In genomic region chr1:118209648-118210047, GRCh38 we compare ENCODE assay signal across 21 cellular contexts. TPM values are rescaled to one million over a fixed set of nuclear protein-coding genes. Genes with fewer than 3 reads are reported as not detected.
"Had no signal": no experiment of that assay in that cellular context is flagged by ENCODE, and none has a peak within 500 bp of the region (broad histone marks: within the 10 kb centered on the region; RNA-seq: fewer than 3 reads in every experiment).

No MANE protein-coding gene starts in this region.

- ATAC-seq: activated CD8-positive, alpha-beta memory T cell treated with anti-CD3 and anti-CD28 coated beads, Interleukin-2, amount 10 ng/mL, durations not matched to agents 7 days and 5 days; activated T-helper 17 cell treated with anti-CD3 and anti-CD28 coated beads, Interleukin-2, amount 50 U/mL, for 72 hours; gastroesophageal sphincter; heart left ventricle; left lung; psoas muscle; right cardiac atrium; stimulated activated naive CD8-positive, alpha-beta T cell treated with anti-CD3 and anti-CD28 coated beads, Interleukin-15, amount 100 ng/mL, for 72 hours had no signal

- H3K4me3 Mint-ChIP-seq: activated B cell treated with CpG ODN at 0.5 μM for 24 hours; activated CD4-positive, alpha-beta memory T cell treated with anti-CD3 and anti-CD28 coated beads for 36 hours; activated CD8-positive, alpha-beta memory T cell treated with anti-CD3 and anti-CD28 coated beads, Interleukin-2, amount 10 ng/mL, durations not matched to agents 7 days and 5 days; activated naive CD8-positive, alpha-beta T cell treated with anti-CD3 and anti-CD28 coated beads, Interleukin-2, amount 10 ng/mL, durations not matched to agents 7 days and 5 days; activated T-helper 17 cell treated with anti-CD3 and anti-CD28 coated beads, Interleukin-2, amount 50 U/mL, for 72 hours; memory B cell; naive B cell; neural progenitor cell; stimulated activated naive CD8-positive, alpha-beta T cell treated with anti-CD3 and anti-CD28 coated beads, Interleukin-15, amount 100 ng/mL, for 72 hours; T-helper 2 cell treated with Interferon-gamma antibody and Interleukin-4, amounts not matched to agents 5 μg/mL and 100 μg/mL, for 36 hours had no signal

- H3K27me3 Mint-ChIP-seq: activated B cell treated with CpG ODN at 0.5 μM for 24 hours; activated CD4-positive, alpha-beta memory T cell treated with anti-CD3 and anti-CD28 coated beads for 36 hours; activated CD8-positive, alpha-beta memory T cell treated with anti-CD3 and anti-CD28 coated beads, Interleukin-2, amount 10 ng/mL, durations not matched to agents 7 days and 5 days; activated naive CD8-positive, alpha-beta T cell treated with anti-CD3 and anti-CD28 coated beads, Interleukin-2, amount 10 ng/mL, durations not matched to agents 7 days and 5 days; activated T-helper 17 cell treated with anti-CD3 and anti-CD28 coated beads, Interleukin-2, amount 50 U/mL, for 72 hours; naive B cell; stimulated activated naive CD8-positive, alpha-beta T cell treated with anti-CD3 and anti-CD28 coated beads, Interleukin-15, amount 100 ng/mL, for 72 hours had no signal

- H3K27ac ChIP-seq: dorsolateral prefrontal cortex, gastroesophageal sphincter, heart left ventricle, left lung, neural progenitor cell, psoas muscle had no signal

- H3K36me3 ChIP-seq: gastroesophageal sphincter, heart left ventricle, left lung, neural progenitor cell, suprapubic skin had no signal

- H3K4me1 ChIP-seq: gastroesophageal sphincter, heart left ventricle, left lung, neural progenitor cell had no signal

- H3K27ac Mint-ChIP-seq: activated B cell treated with CpG ODN at 0.5 μM for 24 hours; activated CD4-positive, alpha-beta memory T cell treated with anti-CD3 and anti-CD28 coated beads for 36 hours; activated CD8-positive, alpha-beta memory T cell treated with anti-CD3 and anti-CD28 coated beads, Interleukin-2, amount 10 ng/mL, durations not matched to agents 7 days and 5 days; activated naive CD8-positive, alpha-beta T cell treated with anti-CD3 and anti-CD28 coated beads, Interleukin-2, amount 10 ng/mL, durations not matched to agents 7 days and 5 days; activated T-helper 17 cell treated with anti-CD3 and anti-CD28 coated beads, Interleukin-2, amount 50 U/mL, for 72 hours; memory B cell; naive B cell; neural progenitor cell; T-helper 2 cell treated with Interferon-gamma antibody and Interleukin-4, amounts not matched to agents 5 μg/mL and 100 μg/mL, for 36 hours had no signal

- H3K9me3 Mint-ChIP-seq: activated B cell treated with CpG ODN at 0.5 μM for 24 hours; activated CD4-positive, alpha-beta memory T cell treated with anti-CD3 and anti-CD28 coated beads for 36 hours; activated T-helper 17 cell treated with anti-CD3 and anti-CD28 coated beads, Interleukin-2, amount 50 U/mL, for 72 hours; neural progenitor cell; T-helper 2 cell treated with Interferon-gamma antibody and Interleukin-4, amounts not matched to agents 5 μg/mL and 100 μg/mL, for 36 hours had no signal

- H3K4me3 ChIP-seq: dorsolateral prefrontal cortex, gastroesophageal sphincter, heart left ventricle, left lung, neural progenitor cell, psoas muscle, suprapubic skin had no signal

- H3K36me3 Mint-ChIP-seq: activated CD4-positive, alpha-beta memory T cell treated with anti-CD3 and anti-CD28 coated beads for 36 hours; activated CD8-positive, alpha-beta memory T cell treated with anti-CD3 and anti-CD28 coated beads, Interleukin-2, amount 10 ng/mL, durations not matched to agents 7 days and 5 days; activated naive CD8-positive, alpha-beta T cell treated with anti-CD3 and anti-CD28 coated beads, Interleukin-2, amount 10 ng/mL, durations not matched to agents 7 days and 5 days; memory B cell; naive B cell; neural progenitor cell had no signal

- DNase-seq: activated B cell treated with CpG ODN at 0.5 μM for 24 hours; activated CD4-positive, alpha-beta memory T cell treated with anti-CD3 and anti-CD28 coated beads for 36 hours; activated CD4-positive, alpha-beta T cell treated with anti-CD3 and anti-CD28 coated beads for 4 hours; activated CD8-positive, alpha-beta memory T cell treated with anti-CD3 and anti-CD28 coated beads, Interleukin-2, amount 10 ng/mL, durations not matched to agents 7 days and 5 days; activated naive CD4-positive, alpha-beta T cell; activated naive CD8-positive, alpha-beta T cell treated with anti-CD3 and anti-CD28 coated beads, Interleukin-2, amount 10 ng/mL, durations not matched to agents 7 days and 5 days; amygdala; caudate nucleus; dorsolateral prefrontal cortex; heart left ventricle; left lung; naive B cell; psoas muscle; right cardiac atrium; stimulated activated naive CD8-positive, alpha-beta T cell treated with anti-CD3 and anti-CD28 coated beads, Interleukin-15, amount 100 ng/mL, for 72 hours had no signal

- H3K27me3 ChIP-seq: gastroesophageal sphincter, heart left ventricle, left lung, neural progenitor cell, suprapubic skin had no signal

- H3K4me1 Mint-ChIP-seq: activated B cell treated with CpG ODN at 0.5 μM for 24 hours; activated CD8-positive, alpha-beta memory T cell treated with anti-CD3 and anti-CD28 coated beads, Interleukin-2, amount 10 ng/mL, durations not matched to agents 7 days and 5 days; activated naive CD8-positive, alpha-beta T cell treated with anti-CD3 and anti-CD28 coated beads, Interleukin-2, amount 10 ng/mL, durations not matched to agents 7 days and 5 days; activated T-helper 17 cell treated with anti-CD3 and anti-CD28 coated beads, Interleukin-2, amount 50 U/mL, for 72 hours; memory B cell; naive B cell; neural progenitor cell; stimulated activated naive CD8-positive, alpha-beta T cell treated with anti-CD3 and anti-CD28 coated beads, Interleukin-15, amount 100 ng/mL, for 72 hours had no signal

- H3K9me3 ChIP-seq: left lung, suprapubic skin had no signal

RNA-seq across cellular contexts. Expression of gene SPAG17, which starts 24.6 kb away (rescaled TPM):
- polyA plus RNA-seq: heart left ventricle had no signal
